Comparison of ENCODE assay signal across 23 cellular contexts in genomic region chr15:31169558-31169957, GRCh38.
DNase-seq lines count a peak whose midpoint lies in the region; ATAC-seq, FAIRE-seq and TF ChIP-seq lines count a peak whose summit lies in the region.
"Had no signal": no experiment of that assay in that cellular context is flagged by ENCODE, and none has a peak within 500 bp of the region (broad histone marks: within the 10 kb centered on the region; RNA-seq: fewer than 3 reads in every experiment).

No MANE protein-coding gene starts in this region.

- FAIRE-seq in GM12878 (lab: Jason Lieb, UNC), result no peak
- no peak for FAIRE-seq in D721Med (lab: Jason Lieb, UNC)
- FAIRE-seq: A204.1, G401.6 had no signal

- H3K4me1 ChIP-seq in right atrium auricular region (no peaks in the 10 kb centered on the region), GM12878 (ENCODE audit: control insufficient read depth, insufficient read depth, low read length) (peaks cover 14% of the 10 kb centered on the region)

- no peak for TF ChIP-seq RAD21 in GM12878 (IDR thresholded peaks at IDR 0.05; ENCODE audit: insufficient read depth, low read depth, low read length)

- H3K27ac ChIP-seq in right atrium auricular region, result no peak overlapping the region
- no peak overlapping the region for H3K27ac ChIP-seq in GM12878 (ENCODE audit: control insufficient read depth, insufficient read depth)
- H3K27ac ChIP-seq: BLaER1 treated with 17β-estradiol and CSF1 and Interleukin-3, amounts not matched to agents 10 nM and 100 nM; RWPE1 had no signal

- no peaks in the 10 kb centered on the region for H4K20me1 ChIP-seq in GM12878 (ENCODE audit: control insufficient read depth, insufficient read depth)
- H4K20me1 ChIP-seq: BLaER1 treated with 17β-estradiol and CSF1 and Interleukin-3, amounts not matched to agents 10 nM and 100 nM had no signal

- CTCF ChIA-PET in GM12878 (lab: Yijun Ruan, JAX), result no interaction called here

- no peak for TF ChIP-seq EP300 in GM12878 (IDR thresholded peaks at IDR 0.05; ENCODE audit: borderline replicate concordance in 1 of 2, control insufficient read depth in 1 of 2, low read depth in 2 of 2, low read length in 2 of 2)

- TF ChIP-seq CTCF in right atrium auricular region (IDR thresholded peaks at IDR 0.05), result no peak
- TF ChIP-seq CTCF in GM20000 (IDR thresholded peaks at IDR 0.05; ENCODE audit: extremely low read depth, missing control alignments), result no peak
- no peak for TF ChIP-seq CTCF in GM12878 (IDR thresholded peaks at IDR 0.05 in 2 of 3, conservative IDR thresholded peaks at IDR 0.05 in 1 of 3; ENCODE audit: control insufficient read depth in 2 of 3, extremely low read depth in 1 of 3, insufficient read depth in 1 of 3, low read depth in 3 of 3, low read length in 3 of 3)
- no peak for TF ChIP-seq CTCF in D721Med (IDR thresholded peaks at IDR 0.05; ENCODE audit: insufficient read depth, missing control alignments)

- H3K4me3 ChIP-seq in right atrium auricular region (no peak overlapping the region), GM12878 (no peak overlapping the region)
- H3K4me3 ChIP-seq: BLaER1 treated with 17β-estradiol and CSF1 and Interleukin-3, amounts not matched to agents 10 nM and 100 nM had no signal

- TF ChIP-seq POLR2A in GM12878 (IDR thresholded peaks at IDR 0.05; ENCODE audit: low read depth, low read length), result no peak

- H3K27me3 ChIP-seq in right atrium auricular region (no peaks in the 10 kb centered on the region), GM12878 (replicated peaks in 1 of 2; ENCODE audit: control insufficient read depth in 2 of 2, insufficient read depth in 2 of 2, low read length in 1 of 2) (no peaks in the 10 kb centered on the region)
- H3K27me3 ChIP-seq: BLaER1 treated with 17β-estradiol and CSF1 and Interleukin-3, amounts not matched to agents 10 nM and 100 nM had no signal

- DNase-seq in right atrium auricular region (ENCODE audit: low spot score), result peak; percentile 40
- no peak for DNase-seq in left cardiac atrium
- DNase-seq in GM20000 (ENCODE audit: low spot score), result peak; percentile 51
- no peak for DNase-seq in GM12878 (ENCODE audit: low read depth, low spot score)
- no peak for DNase-seq in midbrain (lab: John Stamatoyannopoulos, UW)
- no peak for DNase-seq in D721Med (ENCODE audit: insufficient read length, low spot score)
- DNase-seq in T1000 (lab: John Stamatoyannopoulos, UW), result no peak
- DNase-seq: AML-193; CD4-positive, alpha-beta T cell; GOT3; HCEC 1CT; Karpas-422; NCI-H2029 treated with DMSO at 0.1 percent for 48 hours; NCI-H446 treated with DMSO at 0.1 percent for 48 hours; NCI-H526; NCI-H82; SHP77; T-helper 1 cell had no signal

- RAD21 ChIA-PET in GM12878 (lab: Charles Lee; ENCODE audit: unreplicated experiment), result no interaction called here

- ATAC-seq in left cardiac atrium (no peak), GM12878 (peak; percentile 70)
- ATAC-seq: Panc1 had no signal

- H3K79me2 ChIP-seq in GM12878 (ENCODE audit: control insufficient read depth, insufficient read depth, low read length), result no peaks in the 10 kb centered on the region

- no peak overlapping the region for H3K9ac ChIP-seq in GM12878 (ENCODE audit: control insufficient read depth, insufficient read depth, low read length)
- H3K9ac ChIP-seq: BLaER1 treated with 17β-estradiol and CSF1 and Interleukin-3, amounts not matched to agents 10 nM and 100 nM had no signal

- SMC1A ChIA-PET in GM12878 (lab: Charles Lee; ENCODE audit: uncharacterized antibody, unreplicated experiment), result interaction anchor here (1.3 kb wide), 1 partner anchor 28 kb away, joined by 3 read pairs; no protein-coding TSS in a partner anchor

- H3K4me2 ChIP-seq in GM12878 (ENCODE audit: control insufficient read depth, insufficient read depth), result no peak overlapping the region
- H3K4me2 ChIP-seq: BLaER1 treated with 17β-estradiol and CSF1 and Interleukin-3, amounts not matched to agents 10 nM and 100 nM had no signal

- H2AFZ ChIP-seq in GM12878 (ENCODE audit: control insufficient read depth, low read depth, low read length), result no peak overlapping the region

- 57% methylated on average over 7 of the region's 7 CpGs for WGBS in GM12878 (ENCODE audit: insufficient coverage, insufficient replicate concordance, low lambda C conversion rate, missing lambda C conversion rate)

- no peaks in the 10 kb centered on the region for H3K36me3 ChIP-seq in right atrium auricular region
- H3K36me3 ChIP-seq in GM12878 (ENCODE audit: control insufficient read depth in 2 of 2, insufficient read depth in 2 of 2, low read length in 1 of 2), result no peaks in the 10 kb centered on the region
- H3K36me3 ChIP-seq: BLaER1 treated with 17β-estradiol and CSF1 and Interleukin-3, amounts not matched to agents 10 nM and 100 nM had no signal

- POLR2A ChIA-PET in GM12878 (lab: Charles Lee), result interaction anchor here (0.7 kb wide), 1 partner anchor 318 kb away, joined by 4 read pairs; no protein-coding TSS in a partner anchor

- in situ Hi-C loops in GM12878 (cut with MboI), result no loop called here

- BruUV-seq in GM12878 (replicated peaks; lab: Mats Ljungman, UMichigan), result no TSS peak

- H3K9me3 ChIP-seq in right atrium auricular region (no peaks in the 10 kb centered on the region), GM12878 (replicated peaks; ENCODE audit: control insufficient read depth, insufficient read depth, low read length) (no peaks in the 10 kb centered on the region)
- H3K9me3 ChIP-seq: BLaER1 treated with 17β-estradiol and CSF1 and Interleukin-3, amounts not matched to agents 10 nM and 100 nM had no signal

- intact Hi-C loops in left cardiac atrium (cut with DNase I), result no loop called here
- intact Hi-C loops in GM12878 (cut with micrococcal nuclease; ENCODE audit: unreplicated experiment), result no loop called here

TF ChIP-seq in GM12878, 131 proteins besides CTCF, POLR2A, EP300 and RAD21:
- no peak for TF ChIP-seq RFX5 (IDR thresholded peaks at IDR 0.05; ENCODE audit: low read depth, low read length)
- TF ChIP-seq RUNX3 (IDR thresholded peaks at IDR 0.05; ENCODE audit: low read length), result peak; percentile 78
- TF ChIP-seq EGR1 (IDR thresholded peaks at IDR 0.05; ENCODE audit: borderline replicate concordance in 1 of 2, low read depth in 2 of 2, low read length in 2 of 2), result peak in 1 of 2 experiments; percentile 8; a peak in 1 of 3 replicates
TF ChIP-seq in GM12878: peak in this region for 2.

Comparison
In these comparisons a context has a peak if more than half of its experiments do, and no peak if none do; other contexts are left out.
1. DNase-seq: peak in right atrium auricular region (single experiment) and GM20000 (single experiment); none in left cardiac atrium (single experiment), GM12878 (single experiment), midbrain (single experiment), D721Med (single experiment) and T1000 (single experiment).